In genomic region chr7:149440222-149440621, GRCh38 we compare ENCODE assay signal across 24 cellular contexts. TPM values are rescaled to one million over a fixed set of nuclear protein-coding genes. Genes with fewer than 3 reads are reported as not detected.
A peak's percentile ranks its signal among the peaks of the same experiment; 100 is the strongest.
DNase-seq lines count a peak whose midpoint lies in the region; ATAC-seq and TF ChIP-seq lines count a peak whose summit lies in the region.
"Had no signal": no experiment of that assay in that cellular context is flagged by ENCODE, and none has a peak within 500 bp of the region (broad histone marks: within the 10 kb centered on the region; RNA-seq: fewer than 3 reads in every experiment).

No MANE protein-coding gene starts in this region.

- H3K79me1 ChIP-seq in IMR-90 (ENCODE audit: low read depth in 1 of 2, low read length in 2 of 2), result peaks cover 0 to 23% of the 10 kb centered on the region in 2 experiments; a peak in 2 of 4 replicates

- H4K20me1 ChIP-seq in IMR-90 (ENCODE audit: insufficient read depth, low read length), result no peaks in the 10 kb centered on the region

- H3K4me1 Mint-ChIP-seq in activated naive CD8-positive, alpha-beta T cell treated with anti-CD3 and anti-CD28 coated beads for 36 hours, result peaks cover 14% of the 10 kb centered on the region
- peaks cover 19 to 22% of the 10 kb centered on the region in 2 donors for H3K4me1 Mint-ChIP-seq in natural killer cell treated with Interleukin-12 subunit alpha and Interleukin-12 subunit beta and Interleukin-15 and Interleukin-18, amount 100 ng/mL, for 72 hours (ENCODE audit: low read depth in 2 of 2)
- H3K4me1 Mint-ChIP-seq: nephron had no signal

- POLR2A ChIA-PET in IMR-90 (lab: Charles Lee; ENCODE audit: unreplicated experiment), result no interaction called here

- CTCF ChIA-PET in IMR-90 (lab: Yijun Ruan, JAX), result interaction anchor here (1.1 to 1.3 kb wide), 2 partner anchors 17 to 40 kb away, joined by 3 read pairs; no protein-coding TSS in a partner anchor

- no peak overlapping the region for H3K4ac ChIP-seq in IMR-90 (ENCODE audit: low read depth, low read length)

- no peak overlapping the region for H2BK5ac ChIP-seq in IMR-90 (ENCODE audit: low read depth, low read length, poor library complexity, severe bottlenecking)

- H3K4me2 ChIP-seq in IMR-90 (ENCODE audit: low read depth, low read length), result no peak overlapping the region

- H3K9ac ChIP-seq in IMR-90 (ENCODE audit: low read depth, low read length), result no peak overlapping the region

- no peak for TF ChIP-seq CTCF in IMR-90 (conservative IDR thresholded peaks at IDR 0.05; ENCODE audit: low read depth, low read length)
- TF ChIP-seq CTCF in GM20000 (IDR thresholded peaks at IDR 0.05; ENCODE audit: extremely low read depth, missing control alignments), result no peak

- no peak for TF ChIP-seq RAD21 in IMR-90 (IDR thresholded peaks at IDR 0.05; ENCODE audit: low read length)

- dilution Hi-C loops in IMR-90 (cut with HindIII; ENCODE audit: low sequenced_read_pairs, unreplicated experiment), result no loop called here

- no peak overlapping the region for H2BK15ac ChIP-seq in IMR-90 (ENCODE audit: low read depth, low read length)

- no peak overlapping the region for H2AFZ ChIP-seq in IMR-90 (replicated peaks; ENCODE audit: low read length, poor library complexity)

- BruUV-seq in IMR-90 (replicated peaks; lab: Mats Ljungman, UMichigan), result no TSS peak

- no peak overlapping the region for H3K4me3 Mint-ChIP-seq in activated naive CD8-positive, alpha-beta T cell treated with anti-CD3 and anti-CD28 coated beads for 36 hours
- no peak overlapping the region for H3K4me3 Mint-ChIP-seq in natural killer cell treated with Interleukin-12 subunit alpha and Interleukin-12 subunit beta and Interleukin-15 and Interleukin-18, amount 100 ng/mL, for 72 hours
- H3K4me3 Mint-ChIP-seq: nephron; stimulated activated naive B cell treated with anti-CD40 and anti-IgM and Interleukin-4, amounts not matched to agents 10 μg/mL and 1 μg/mL and 100 μg/mL, for 72 hours had no signal

- H3K4me1 ChIP-seq in IMR-90 (ENCODE audit: control insufficient read depth, insufficient read depth, low read length), result no peaks in the 10 kb centered on the region
- H3K4me1 ChIP-seq: breast epithelium, esophagus squamous epithelium, gastrocnemius medialis, right atrium auricular region had no signal

- peak; percentile 54 for DNase-seq in activated CD8-positive, alpha-beta memory T cell treated with anti-CD3 and anti-CD28 coated beads for 24 hours
- no peak for DNase-seq in activated CD8-positive, alpha-beta memory T cell treated with anti-CD3 and anti-CD28 coated beads, Interleukin-2, amount 50 U/mL, for 4 hours
- DNase-seq in IMR-90 (peak; percentile 14), GM20000 (ENCODE audit: low spot score) (no peak)
- no peak for DNase-seq in activated naive CD8-positive, alpha-beta T cell treated with anti-CD3 and anti-CD28 coated beads for 36 hours
- DNase-seq in natural killer cell treated with Interleukin-12 subunit alpha and Interleukin-12 subunit beta and Interleukin-15 and Interleukin-18, amount 100 ng/mL, for 72 hours (ENCODE audit: low spot score), result no peak
- DNase-seq: esophagus squamous epithelium; gastrocnemius medialis; midbrain; NCI-H1105; NCI-H2029; NCI-H345; NCI-H774; ovary; RPMI8226; stimulated activated CD4-positive, alpha-beta T cell treated with anti-CD3 and anti-CD28 coated beads, Interleukin-4, amount 100 ng/mL, for 1 hour; stimulated activated naive B cell treated with anti-CD40 and anti-IgM and Interleukin-4, amounts not matched to agents 10 μg/mL and 1 μg/mL and 100 μg/mL, for 72 hours had no signal

- intact Hi-C loops in IMR-90 (cut with micrococcal nuclease), result no loop called here

- H3K36me3 Mint-ChIP-seq in activated naive CD8-positive, alpha-beta T cell treated with anti-CD3 and anti-CD28 coated beads for 36 hours, result peaks cover 23% of the 10 kb centered on the region
- H3K36me3 Mint-ChIP-seq in natural killer cell treated with Interleukin-12 subunit alpha and Interleukin-12 subunit beta and Interleukin-15 and Interleukin-18, amount 100 ng/mL, for 72 hours, result peaks cover 13% of the 10 kb centered on the region

- H3K23ac ChIP-seq in IMR-90 (ENCODE audit: low read depth, low read length), result no peak overlapping the region

- no peak overlapping the region for H2BK20ac ChIP-seq in IMR-90 (ENCODE audit: low read depth, low read length)

- no peak overlapping the region for H3K27ac ChIP-seq in IMR-90 (ENCODE audit: insufficient read depth, low read length)
- H3K27ac ChIP-seq: breast epithelium, esophagus squamous epithelium, gastrocnemius medialis, ovary, right atrium auricular region, thoracic aorta had no signal

- no peak overlapping the region for H4K8ac ChIP-seq in IMR-90 (ENCODE audit: low read depth in 2 of 2, low read length in 2 of 2)

- no peak for ATAC-seq in IMR-90 (ENCODE audit: low read depth)
- peak in 1 of 2 donors; percentile 75 for ATAC-seq in natural killer cell treated with Interleukin-12 subunit alpha and Interleukin-12 subunit beta and Interleukin-15 and Interleukin-18, amount 100 ng/mL, for 72 hours
- ATAC-seq in HG03354 (IDR thresholded peaks at IDR 0.05; ENCODE audit: poor library complexity, severe bottlenecking, unreplicated experiment), result no peak
- no peak for ATAC-seq in GM21723 (IDR thresholded peaks at IDR 0.05; ENCODE audit: unreplicated experiment)
- ATAC-seq: gastrocnemius medialis; HCT116; stimulated activated naive B cell treated with anti-CD40 and anti-IgM and Interleukin-4, amounts not matched to agents 10 μg/mL and 1 μg/mL and 100 μg/mL, for 72 hours had no signal

- H3K9me3 Mint-ChIP-seq in activated naive CD8-positive, alpha-beta T cell treated with anti-CD3 and anti-CD28 coated beads for 36 hours, result no peaks in the 10 kb centered on the region
- no peaks in the 10 kb centered on the region for H3K9me3 Mint-ChIP-seq in natural killer cell treated with Interleukin-12 subunit alpha and Interleukin-12 subunit beta and Interleukin-15 and Interleukin-18, amount 100 ng/mL, for 72 hours
- H3K9me3 Mint-ChIP-seq: nephron; stimulated activated naive B cell treated with anti-CD40 and anti-IgM and Interleukin-4, amounts not matched to agents 10 μg/mL and 1 μg/mL and 100 μg/mL, for 72 hours had no signal

- in situ Hi-C loops in IMR-90 (cut with MboI; ENCODE audit: low sequenced_read_pairs), result no loop called here

- no peaks in the 10 kb centered on the region for H3K27me3 Mint-ChIP-seq in activated naive CD8-positive, alpha-beta T cell treated with anti-CD3 and anti-CD28 coated beads for 36 hours
- H3K27me3 Mint-ChIP-seq in natural killer cell treated with Interleukin-12 subunit alpha and Interleukin-12 subunit beta and Interleukin-15 and Interleukin-18, amount 100 ng/mL, for 72 hours, result no peaks in the 10 kb centered on the region
- H3K27me3 Mint-ChIP-seq: stimulated activated naive B cell treated with anti-CD40 and anti-IgM and Interleukin-4, amounts not matched to agents 10 μg/mL and 1 μg/mL and 100 μg/mL, for 72 hours had no signal

- no peaks in the 10 kb centered on the region for H3K27me3 ChIP-seq in IMR-90 (ENCODE audit: control insufficient read depth, insufficient read depth, low read length)
- H3K27me3 ChIP-seq: breast epithelium, esophagus squamous epithelium, gastrocnemius medialis, ovary, right atrium auricular region had no signal

- H3K36me3 ChIP-seq in IMR-90 (ENCODE audit: control insufficient read depth, insufficient read depth, low read length), result peaks cover 20% of the 10 kb centered on the region
- H3K36me3 ChIP-seq: ovary had no signal

- peak overlapping the region; percentile 61 for H3K27ac Mint-ChIP-seq in activated naive CD8-positive, alpha-beta T cell treated with anti-CD3 and anti-CD28 coated beads for 36 hours
- H3K27ac Mint-ChIP-seq in natural killer cell treated with Interleukin-12 subunit alpha and Interleukin-12 subunit beta and Interleukin-15 and Interleukin-18, amount 100 ng/mL, for 72 hours, result peak overlapping the region; percentile 2 to 60
- H3K27ac Mint-ChIP-seq: nephron had no signal

- H2BK120ac ChIP-seq in IMR-90 (ENCODE audit: low read depth, low read length), result no peak overlapping the region

- no peak overlapping the region for H4K5ac ChIP-seq in IMR-90 (ENCODE audit: low read depth, low read length)

- no peak overlapping the region for H3K56ac ChIP-seq in IMR-90 (ENCODE audit: extremely low read depth, insufficient read depth, low read length)

- no peak overlapping the region for H3K14ac ChIP-seq in IMR-90 (replicated peaks; ENCODE audit: low read depth, low read length)

- H3K18ac ChIP-seq in IMR-90 (ENCODE audit: low read depth, low read length), result no peak overlapping the region

- H2AK9ac ChIP-seq in IMR-90 (replicated peaks; ENCODE audit: low read depth, low read length, poor library complexity), result no peak overlapping the region

- no CpG with 5 or more reads among the region's 4 CpGs for WGBS in IMR-90 (ENCODE audit: extremely low coverage in 2 of 2, insufficient read length in 1 of 2), 2 experiments

- H3K9me3 ChIP-seq in IMR-90 (ENCODE audit: control insufficient read depth, insufficient read depth, low read length), result no peaks in the 10 kb centered on the region
- H3K9me3 ChIP-seq: breast epithelium, esophagus squamous epithelium, gastrocnemius medialis, ovary, right atrium auricular region, thoracic aorta had no signal

- H3K4me3 ChIP-seq in IMR-90 (ENCODE audit: insufficient read depth, low read depth, low read length), result no peak overlapping the region
- H3K4me3 ChIP-seq: breast epithelium, esophagus squamous epithelium, gastrocnemius medialis, ovary, right atrium auricular region, thoracic aorta had no signal

- no peak overlapping the region for H4K91ac ChIP-seq in IMR-90 (ENCODE audit: insufficient read depth, low read depth, low read length)

- H2AK5ac ChIP-seq in IMR-90 (ENCODE audit: low read depth, low read length), result no peak overlapping the region

- TF ChIP-seq POLR2A in IMR-90 (IDR thresholded peaks at IDR 0.05; ENCODE audit: low read depth, low read length), result no peak

- peaks cover 6% of the 10 kb centered on the region for H3K9me1 ChIP-seq in IMR-90 (ENCODE audit: insufficient read depth, low read length)

TF ChIP-seq in IMR-90, 13 proteins besides CTCF, POLR2A, EP300 and RAD21 (continues in another document):
- no peak for TF ChIP-seq MAZ (IDR thresholded peaks at IDR 0.05; ENCODE audit: borderline replicate concordance, low read depth, low read length)

RNA-seq across cellular contexts. Expression of gene ZNF777, which starts 20.6 kb away (rescaled TPM):
- 3.2 and 3.6 TPM in 2 replicates for total RNA-seq in IMR-90 (2012; rRNA removed)
- polyA plus RNA-seq in IMR-90 (2012; rRNA removed), result 6.5 and 7.9 TPM in 2 replicates
- 4.9 and 7.9 TPM in 2 replicates for polyA plus RNA-seq in IMR-90 (2012; cell fraction: cytosol; rRNA removed)
- polyA plus RNA-seq in IMR-90 (2012; cell fraction: nucleus; rRNA removed; ENCODE audit: low replicate concordance), result 5.6 and 10.0 TPM in 2 replicates
- 10 to 100 TPM; 18.9 to 19.3 TPM for total RNA-seq in activated naive CD8-positive, alpha-beta T cell treated with anti-CD3 and anti-CD28 coated beads for 36 hours
- total RNA-seq in natural killer cell treated with Interleukin-12 subunit alpha and Interleukin-12 subunit beta and Interleukin-15 and Interleukin-18, amount 100 ng/mL, for 72 hours, result 10 to 100 TPM; 12.8 to 15.6 TPM

RNA-seq across cellular contexts. Expression of gene ZNF746, which starts 57.4 kb away (rescaled TPM):
- total RNA-seq in IMR-90 (2012; rRNA removed), result 6.6 and 6.7 TPM in 2 replicates
- 8.4 and 8.5 TPM in 2 replicates for polyA plus RNA-seq in IMR-90 (2012; rRNA removed)
- 5.3 and 8.5 TPM in 2 replicates for polyA plus RNA-seq in IMR-90 (2012; cell fraction: cytosol; rRNA removed)
- polyA plus RNA-seq in IMR-90 (2012; cell fraction: nucleus; rRNA removed; ENCODE audit: low replicate concordance), result 17.7 and 29.3 TPM in 2 replicates
- total RNA-seq in activated naive CD8-positive, alpha-beta T cell treated with anti-CD3 and anti-CD28 coated beads for 36 hours, result 10 to 100 TPM; 16.1 to 16.4 TPM
- 10 to 100 TPM; 27.2 to 39.2 TPM for total RNA-seq in natural killer cell treated with Interleukin-12 subunit alpha and Interleukin-12 subunit beta and Interleukin-15 and Interleukin-18, amount 100 ng/mL, for 72 hours

Comparison
In these comparisons a context has a peak if more than half of its experiments do, and no peak if none do; other contexts are left out.
1. DNase-seq: peak in activated CD8-positive, alpha-beta memory T cell treated with anti-CD3 and anti-CD28 coated beads for 24 hours (single experiment) and IMR-90 (single experiment); none in activated CD8-positive, alpha-beta memory T cell treated with anti-CD3 and anti-CD28 coated beads, Interleukin-2, amount 50 U/mL, for 4 hours (single experiment), activated naive CD8-positive, alpha-beta T cell treated with anti-CD3 and anti-CD28 coated beads for 36 hours (single experiment), natural killer cell treated with Interleukin-12 subunit alpha and Interleukin-12 subunit beta and Interleukin-15 and Interleukin-18, amount 100 ng/mL, for 72 hours (single experiment) and GM20000 (single experiment).